In the genomic region with DNA sequence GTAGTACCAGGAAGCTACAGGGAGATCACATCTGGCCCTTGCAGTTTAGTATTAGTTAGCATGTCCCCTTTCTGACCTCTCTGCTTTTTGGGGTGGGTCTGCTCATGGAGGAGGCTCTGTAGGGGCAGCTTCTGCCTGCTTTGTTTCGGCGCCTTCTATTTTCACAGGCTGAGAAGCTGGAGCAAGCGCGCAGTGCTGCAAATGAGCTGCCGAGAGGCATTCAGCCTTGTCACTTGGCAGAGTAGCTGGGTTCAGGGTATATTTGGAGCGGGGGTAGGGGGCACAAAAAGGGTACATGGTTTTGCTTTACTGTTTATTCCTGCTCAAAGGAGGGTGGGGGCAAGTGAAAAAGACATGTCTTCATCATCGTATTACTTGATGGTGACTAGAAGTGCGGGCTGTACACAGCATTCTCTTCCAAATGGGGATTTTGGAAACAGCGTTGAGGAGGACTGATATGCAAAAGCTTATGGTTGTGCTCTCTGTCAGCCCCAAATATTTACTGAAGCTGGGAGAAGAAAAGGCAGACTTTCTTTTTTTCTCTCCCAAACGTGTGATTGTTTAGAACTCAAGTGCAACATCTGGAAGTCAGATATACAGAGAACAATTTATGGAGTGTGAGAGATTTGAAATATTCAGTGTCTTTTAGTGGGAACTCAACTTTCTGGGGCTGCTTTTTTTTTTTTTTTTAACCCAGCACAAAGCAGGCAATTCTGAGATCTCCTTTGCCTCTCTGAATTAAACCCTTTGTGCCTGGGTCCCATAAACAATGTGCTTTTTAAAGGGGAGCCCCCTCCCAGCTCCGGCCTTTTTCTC, we compare ENCODE assay signal across 9 cellular contexts.
DNase-seq lines count a peak whose midpoint lies in the region; ATAC-seq and TF ChIP-seq lines count a peak whose summit lies in the region.
"Had no signal": no experiment of that assay in that cellular context is flagged by ENCODE, and none has a peak within 500 bp of the region (broad histone marks: within the 10 kb centered on the region; RNA-seq: fewer than 3 reads in every experiment).

No MANE protein-coding gene starts in this region.

- no peak overlapping the region for H2AFZ ChIP-seq in smooth muscle cell (ENCODE audit: low read depth)

- ATAC-seq in activated CD8-positive, alpha-beta T cell treated with anti-CD3 and anti-CD28 coated beads, Interleukin-2, amount 10 ng/mL, durations not matched to agents 7 days and 5 days = no peak

- H3F3A ChIP-seq in smooth muscle cell (ENCODE audit: low read depth) = no peaks in the 10 kb centered on the region

- in situ Hi-C loops in brain microvascular endothelial cell (cut with HindIII; ENCODE audit: low pct_ligation_motif_present, low sequenced_read_pairs) = no loop called here

- H3K9me3 Mint-ChIP-seq in activated CD8-positive, alpha-beta T cell treated with anti-CD3 and anti-CD28 coated beads, Interleukin-2, amount 10 ng/mL, durations not matched to agents 7 days and 5 days (ENCODE audit: insufficient read depth) = peaks cover 3% of the 10 kb centered on the region

- WGBS in smooth muscle cell (ENCODE audit: low lambda C conversion rate) = 61% methylated on average over 11 of the region's 11 CpGs

- H3K4me1 ChIP-seq in HEK293 (ENCODE audit: control insufficient read depth, insufficient read depth, low read length) (peaks cover 12% of the 10 kb centered on the region), smooth muscle cell (ENCODE audit: low read depth) (peaks cover 15% of the 10 kb centered on the region)

- peak overlapping the region; percentile 46 for H3K4me3 ChIP-seq in HEK293 (ENCODE audit: low read depth, low read length)
- H3K4me3 ChIP-seq in iPS-11a (ENCODE audit: low read depth, low read length) = peak overlapping the region; percentile 31
- H3K4me3 ChIP-seq in smooth muscle cell = peak overlapping the region; percentile 60
- no peak overlapping the region for H3K4me3 ChIP-seq in brain microvascular endothelial cell (ENCODE audit: low read depth, low read length)
- H3K4me3 ChIP-seq: SK-N-MC had no signal

- POLR2A ChIA-PET in HEK293 (lab: Yijun Ruan, JAX) = interaction anchor here (1.4 to 2.2 kb wide), 3 partner anchors 9 to 19 kb away, joined by 4 to 10 read pairs (median 5); no protein-coding TSS in a partner anchor
- POLR2A ChIA-PET in activated CD8-positive, alpha-beta T cell treated with anti-CD3 and anti-CD28 coated beads, Interleukin-2, amount 10 ng/mL, durations not matched to agents 7 days and 5 days (lab: Charles Lee) = interaction anchor here (0.6 to 19.3 kb wide), 17 partner anchors 12 to 155 kb away, joined by 3 to 1291 read pairs (median 6); no protein-coding TSS in a partner anchor

- H3K9ac ChIP-seq in smooth muscle cell (ENCODE audit: low read depth) = no peak overlapping the region

- no peaks in the 10 kb centered on the region for H3K27me3 Mint-ChIP-seq in activated CD8-positive, alpha-beta T cell treated with anti-CD3 and anti-CD28 coated beads, Interleukin-2, amount 10 ng/mL, durations not matched to agents 7 days and 5 days (ENCODE audit: low read depth)

- H3K4me2 ChIP-seq in smooth muscle cell = peak overlapping the region; percentile 88

- no peaks in the 10 kb centered on the region for H4K20me1 ChIP-seq in smooth muscle cell (ENCODE audit: low read depth)

- H3K9me3 ChIP-seq in HEK293 (ENCODE audit: control insufficient read depth, insufficient read depth, low read depth, low read length) = no peaks in the 10 kb centered on the region
- H3K9me3 ChIP-seq in smooth muscle cell (replicated peaks; ENCODE audit: low read depth) = no peaks in the 10 kb centered on the region

- H3K4me1 Mint-ChIP-seq in activated CD8-positive, alpha-beta T cell treated with anti-CD3 and anti-CD28 coated beads, Interleukin-2, amount 10 ng/mL, durations not matched to agents 7 days and 5 days (ENCODE audit: low read depth) = peaks cover 43% of the 10 kb centered on the region

- peak; percentile 34 for DNase-seq in activated CD8-positive, alpha-beta T cell treated with anti-CD3 and anti-CD28 coated beads, Interleukin-2, amount 10 ng/mL, durations not matched to agents 7 days and 5 days
- DNase-seq in smooth muscle cell (lab: John Stamatoyannopoulos, UW; ENCODE audit: unreplicated experiment) (no peak), SHP77 (lab: John Stamatoyannopoulos, UW) (no peak), brain microvascular endothelial cell (no peak), SHP77 treated with DMSO at 0.1 percent for 48 hours (lab: John Stamatoyannopoulos, UW) (no peak), NCI-H2196 (lab: John Stamatoyannopoulos, UW; ENCODE audit: unreplicated experiment) (no peak)

- peak overlapping the region; percentile 96 for H3K27ac Mint-ChIP-seq in activated CD8-positive, alpha-beta T cell treated with anti-CD3 and anti-CD28 coated beads, Interleukin-2, amount 10 ng/mL, durations not matched to agents 7 days and 5 days

- H3K79me2 ChIP-seq in smooth muscle cell (ENCODE audit: low read depth) = no peaks in the 10 kb centered on the region

- H3K27me3 ChIP-seq in smooth muscle cell (ENCODE audit: low read depth) (peaks cover 60% of the 10 kb centered on the region), brain microvascular endothelial cell (replicated peaks) (peaks cover 10% of the 10 kb centered on the region)

- H3K36me3 Mint-ChIP-seq in activated CD8-positive, alpha-beta T cell treated with anti-CD3 and anti-CD28 coated beads, Interleukin-2, amount 10 ng/mL, durations not matched to agents 7 days and 5 days (ENCODE audit: low read depth) = peaks cover 27% of the 10 kb centered on the region

- TF ChIP-seq CTCF in HEK293 (tag by site-specific recombination; IDR thresholded peaks at IDR 0.05) (no peak), smooth muscle cell (IDR thresholded peaks at IDR 0.05; ENCODE audit: borderline replicate concordance, insufficient read depth, poor library complexity, severe bottlenecking) (no peak), brain microvascular endothelial cell (IDR thresholded peaks at IDR 0.05; ENCODE audit: low read depth, low read length, missing control alignments) (no peak)

- CTCF ChIA-PET in HEK293 (lab: Yijun Ruan, JAX) = interaction anchor here (0.6 to 1.2 kb wide), 5 partner anchors 10 to 143 kb away, joined by 3 to 5 read pairs (median 3); no protein-coding TSS in a partner anchor
- CTCF ChIA-PET in activated CD8-positive, alpha-beta T cell treated with anti-CD3 and anti-CD28 coated beads, Interleukin-2, amount 10 ng/mL, durations not matched to agents 7 days and 5 days (lab: Charles Lee) = interaction anchor here (0.7 to 13.3 kb wide), 18 partner anchors 13 to 106 kb away, joined by 3 to 324 read pairs (median 6); no protein-coding TSS in a partner anchor

- no peak overlapping the region for H3K4me3 Mint-ChIP-seq in activated CD8-positive, alpha-beta T cell treated with anti-CD3 and anti-CD28 coated beads, Interleukin-2, amount 10 ng/mL, durations not matched to agents 7 days and 5 days

- no peak overlapping the region; the same call in 1 of the 2 replicates for H3K27ac ChIP-seq in HEK293 (ENCODE audit: extremely low read depth, low read depth, low read length)
- H3K27ac ChIP-seq in smooth muscle cell (ENCODE audit: low read depth) = no peak overlapping the region
- H3K27ac ChIP-seq in brain microvascular endothelial cell = no peak overlapping the region
- H3K27ac ChIP-seq: SK-N-MC had no signal

- peaks cover 0 to 7% of the 10 kb centered on the region in 2 experiments; a peak in 1 of 3 replicates for H3K36me3 ChIP-seq in HEK293 (ENCODE audit: control insufficient read depth in 2 of 2, insufficient read depth in 1 of 2, low read length in 2 of 2)
- H3K36me3 ChIP-seq in smooth muscle cell (ENCODE audit: low read depth) = no peaks in the 10 kb centered on the region
- H3K36me3 ChIP-seq in brain microvascular endothelial cell (replicated peaks) = no peaks in the 10 kb centered on the region

TF ChIP-seq in HEK293, 187 proteins besides CTCF, POLR2A, EP300 and RAD21 (continues in another document):
- no peak for TF ChIP-seq ZNF341 (tag by site-specific recombination; IDR thresholded peaks at IDR 0.05; ENCODE audit: low read depth)
- TF ChIP-seq ZNF335 (tag by site-specific recombination; conservative IDR thresholded peaks at IDR 0.05) = 0 out of 2 replicates have a peak, but pooled peaks have one; percentile 23
- 0 out of 2 replicates have a peak, but pooled peaks have one; percentile 11 for TF ChIP-seq ZNF692 (tag by site-specific recombination; IDR thresholded peaks at IDR 0.05)
- TF ChIP-seq PATZ1 (tag by site-specific recombination; IDR thresholded peaks at IDR 0.05) = 0 out of 2 replicates have a peak, but pooled peaks have one; percentile 3
- TF ChIP-seq ZNF555 (tag by site-specific recombination; conservative IDR thresholded peaks at IDR 0.05) = no peak
